26 cellular contexts compared by ENCODE assay signal in genomic region chr3:141887051-141887450, GRCh38.
"Had no signal": no experiment of that assay in that cellular context is flagged by ENCODE, and none has a peak within 500 bp of the region (broad histone marks: within the 10 kb centered on the region; RNA-seq: fewer than 3 reads in every experiment).

No MANE protein-coding gene starts in this region.

- H3K27ac ChIP-seq: hepatocyte, left ventricle myocardium inferior, pancreas, prostate gland, spleen, tibial nerve, upper lobe of left lung, vagina had no signal

- H3K27me3 ChIP-seq: hepatocyte, pancreas, spleen, tibial nerve, upper lobe of left lung, vagina had no signal

- H3K36me3 ChIP-seq: pancreas, prostate gland, vagina had no signal

- H2AFZ ChIP-seq: hepatocyte had no signal

- H3K27ac Mint-ChIP-seq: mesothelial cell of epicardium; naive thymus-derived CD8-positive, alpha-beta T cell; nephron; stimulated activated memory B cell treated with anti-CD40 and anti-IgM and Interleukin-4, amounts not matched to agents 10 μg/mL and 1 μg/mL and 100 μg/mL, for 72 hours had no signal

- H3K27me3 Mint-ChIP-seq: naive thymus-derived CD8-positive, alpha-beta T cell; stimulated activated memory B cell treated with anti-CD40 and anti-IgM and Interleukin-4, amounts not matched to agents 10 μg/mL and 1 μg/mL and 100 μg/mL, for 72 hours; stimulated activated naive CD8-positive, alpha-beta T cell treated with anti-CD3 and anti-CD28 coated beads, Interleukin-15, amount 100 ng/mL, for 72 hours had no signal

- H3K4me3 Mint-ChIP-seq: mesothelial cell of epicardium; naive thymus-derived CD8-positive, alpha-beta T cell; nephron; neural crest cell; stimulated activated memory B cell treated with anti-CD40 and anti-IgM and Interleukin-4, amounts not matched to agents 10 μg/mL and 1 μg/mL and 100 μg/mL, for 72 hours; stimulated activated naive CD8-positive, alpha-beta T cell treated with anti-CD3 and anti-CD28 coated beads, Interleukin-15, amount 100 ng/mL, for 72 hours had no signal

- H3K4me2 ChIP-seq: hepatocyte had no signal

- DNase-seq: islet precursor cell; left ventricle myocardium inferior; mesendoderm; naive thymus-derived CD8-positive, alpha-beta T cell; nucleus accumbens; pancreas; posterior cingulate gyrus; retina; right cardiac atrium; small intestine; spleen; stimulated activated CD4-positive, alpha-beta T cell treated with anti-CD3 and anti-CD28 coated beads, Interleukin-4, amount 100 ng/mL, for 24 hours; stimulated activated naive CD4-positive, alpha-beta T cell treated with Interleukin-2 at 50 U/mL for 16 hours; stimulated activated naive CD8-positive, alpha-beta T cell treated with anti-CD3 and anti-CD28 coated beads, Interleukin-15, amount 100 ng/mL, for 72 hours; substantia nigra; upper lobe of left lung had no signal

- H3K9me3 Mint-ChIP-seq: nephron had no signal

- ATAC-seq: naive thymus-derived CD8-positive, alpha-beta T cell; pancreas; right cardiac atrium; sciatic nerve; stimulated activated memory B cell treated with anti-CD40 and anti-IgM and Interleukin-4, amounts not matched to agents 10 μg/mL and 1 μg/mL and 100 μg/mL, for 72 hours; stimulated activated naive CD8-positive, alpha-beta T cell treated with anti-CD3 and anti-CD28 coated beads, Interleukin-15, amount 100 ng/mL, for 72 hours had no signal

- H3K4me3 ChIP-seq: hepatocyte, left ventricle myocardium inferior, lung, pancreas, prostate gland, spleen, tibial nerve, upper lobe of left lung, vagina had no signal

- H3K4me1 ChIP-seq: left ventricle myocardium inferior, pancreas, prostate gland had no signal

- H3K9me3 ChIP-seq: left ventricle myocardium inferior, pancreas, prostate gland, tibial nerve, upper lobe of left lung, vagina had no signal
